In the genomic region with DNA sequence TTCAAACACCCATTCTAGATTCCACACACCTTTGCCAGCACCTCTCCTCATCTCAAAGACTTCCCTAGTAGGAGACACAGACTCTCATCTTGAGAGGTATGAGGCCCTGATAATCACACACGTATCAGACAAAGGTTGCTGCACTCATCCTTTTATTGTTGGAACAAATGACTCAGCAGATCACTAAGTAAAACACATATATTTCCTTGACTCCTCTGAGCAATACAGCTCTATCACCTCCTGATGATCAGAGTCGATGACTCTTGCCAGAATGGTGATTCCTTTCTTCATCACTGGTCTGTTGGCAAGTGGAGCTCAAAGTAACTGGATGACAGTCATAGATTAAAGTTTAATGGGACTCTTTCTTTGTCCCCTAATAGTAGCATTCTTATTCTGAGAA, we compare ENCODE assay signal across 29 cellular contexts.
DNase-seq lines count a peak whose midpoint lies in the region; ATAC-seq, FAIRE-seq and TF ChIP-seq lines count a peak whose summit lies in the region.
"Had no signal": no experiment of that assay in that cellular context is flagged by ENCODE, and none has a peak within 500 bp of the region (broad histone marks: within the 10 kb centered on the region; RNA-seq: fewer than 3 reads in every experiment).

No MANE protein-coding gene starts in this region.

- H3K27ac ChIP-seq in RWPE2 (ENCODE audit: poor library complexity, severe bottlenecking): no peak overlapping the region
- H3K27ac ChIP-seq: coronary artery, esophagus squamous epithelium, skin epidermis, thoracic aorta had no signal

- TF ChIP-seq CTCF in RWPE2 (IDR thresholded peaks at IDR 0.05; ENCODE audit: poor library complexity, severe bottlenecking) (no peak), epithelial cell of esophagus (IDR thresholded peaks at IDR 0.05; ENCODE audit: insufficient read depth, low read depth, low read length, missing control alignments) (no peak)

- H3K36me3 ChIP-seq in RWPE2 (ENCODE audit: low read depth): no peaks in the 10 kb centered on the region
- H3K36me3 ChIP-seq: esophagus squamous epithelium, thoracic aorta had no signal

- peak; percentile 50 for DNase-seq in HCEC 1CT
- no peak for DNase-seq in RWPE2 (ENCODE audit: low spot score)
- DNase-seq in epithelial cell of esophagus (ENCODE audit: low read depth): peak; percentile 74
- peak; percentile 39 for DNase-seq in skeletal muscle cell (ENCODE audit: low read depth)
- no peak for DNase-seq in GM19239 (ENCODE audit: insufficient read length, low spot score)
- DNase-seq in left colon: no peak
- no peak for DNase-seq in activated naive CD4-positive, alpha-beta T cell (lab: John Stamatoyannopoulos, UW)
- DNase-seq: activated CD4-positive, alpha-beta T cell treated with anti-CD3 and anti-CD28 coated beads for 4 hours; activated effector memory CD4-positive, alpha-beta T cell treated with anti-CD3 and anti-CD28 coated beads, Interleukin-2, amount 50 U/mL, for 16 hours; activated naive CD8-positive, alpha-beta T cell treated with anti-CD3 and anti-CD28 coated beads, Interleukin-2, amount 50 U/mL, for 24 hours; effector memory CD8-positive, alpha-beta T cell; esophagus squamous epithelium; midbrain; naive thymus-derived CD8-positive, alpha-beta T cell; NCI-H1048; NCI-H1694; NCI-H69; nucleus accumbens; RPMI8226; stimulated activated naive CD8-positive, alpha-beta T cell treated with anti-CD3 and anti-CD28 coated beads, Interleukin-15, Interleukin-2, amounts not matched to agents 100 U/mL and 50 U/mL, for 24 hours had no signal

- intact Hi-C loops in left colon (cut with DNase I, micrococcal nuclease): no loop called here

- no peaks in the 10 kb centered on the region for H3K4me1 ChIP-seq in RWPE2 (ENCODE audit: insufficient read depth, poor library complexity, severe bottlenecking)

- no peak for FAIRE-seq in GM19239 (lab: Jason Lieb, UNC)
- FAIRE-seq: GM12892, HepG2, keratinocyte, TTC549, urothelium cell line had no signal

- H3K9me3 ChIP-seq in RWPE2 (ENCODE audit: severe bottlenecking): no peaks in the 10 kb centered on the region
- H3K9me3 ChIP-seq: esophagus squamous epithelium, thoracic aorta had no signal

- ATAC-seq in RWPE2 (ENCODE audit: low read depth) (0 out of 3 replicates have a peak, but pooled peaks have one; percentile 25), left colon (no peak)
- ATAC-seq: activated naive CD8-positive, alpha-beta T cell treated with anti-CD3 and anti-CD28 coated beads, Interleukin-2, amount 50 U/mL, for 24 hours; effector memory CD8-positive, alpha-beta T cell; GM23338; HepG2; naive thymus-derived CD8-positive, alpha-beta T cell; stimulated activated naive CD8-positive, alpha-beta T cell treated with anti-CD3 and anti-CD28 coated beads, Interleukin-15, Interleukin-2, amounts not matched to agents 100 U/mL and 50 U/mL, for 24 hours had no signal

- H3K4me3 ChIP-seq in RWPE2 (ENCODE audit: severe bottlenecking) (no peak overlapping the region), epithelial cell of esophagus (ENCODE audit: low read length) (no peak overlapping the region), skeletal muscle cell (ENCODE audit: low read depth, low read length) (no peak overlapping the region)
- H3K4me3 ChIP-seq: coronary artery, esophagus squamous epithelium, GM23338, skin epidermis, thoracic aorta had no signal

- H3K27me3 ChIP-seq in RWPE2 (ENCODE audit: insufficient read depth, poor library complexity, severe bottlenecking): no peaks in the 10 kb centered on the region

Comparison
In these comparisons a context has a peak if more than half of its experiments do, and no peak if none do; other contexts are left out.
1. DNase-seq: peak in HCEC 1CT (single experiment), epithelial cell of esophagus (single experiment) and skeletal muscle cell (single experiment); none in RWPE2 (single experiment), GM19239 (single experiment), left colon (0 of 2) and activated naive CD4-positive, alpha-beta T cell (0 of 4).